Comparison of ENCODE assay signal across 24 cellular contexts in the genomic region with DNA sequence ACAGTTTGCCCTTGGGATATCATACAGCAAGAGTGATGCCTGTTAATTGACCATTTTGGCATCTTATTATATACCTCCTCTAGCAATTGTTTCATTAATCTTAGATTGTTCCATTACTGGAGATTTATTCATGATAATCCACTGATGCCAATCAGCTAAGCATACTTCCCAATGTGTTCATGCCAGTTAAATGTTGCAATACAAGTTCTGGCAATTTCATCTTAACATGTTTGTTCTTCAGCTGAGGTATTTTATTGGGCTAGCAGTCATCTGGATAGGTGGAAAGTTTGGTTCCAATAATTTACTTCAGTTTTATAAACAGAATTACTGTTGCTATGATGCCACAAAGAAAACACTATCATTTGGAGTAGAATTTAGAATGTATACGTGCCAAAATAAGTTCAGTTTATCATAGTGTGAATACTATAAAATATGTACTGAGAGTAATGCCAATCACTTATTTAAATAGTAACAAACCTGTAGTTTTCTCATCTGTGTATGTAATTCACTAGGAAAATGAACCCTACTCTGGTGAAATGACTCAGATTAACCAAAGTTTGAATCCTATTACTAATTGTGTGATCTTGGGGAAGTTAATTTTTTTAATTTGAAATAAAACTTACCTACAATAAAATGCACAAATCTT. TPM values are rescaled to one million over a fixed set of nuclear protein-coding genes. Genes with fewer than 3 reads are reported as not detected.
DNase-seq lines count a peak whose midpoint lies in the region; ATAC-seq, FAIRE-seq and TF ChIP-seq lines count a peak whose summit lies in the region.
"Had no signal": no experiment of that assay in that cellular context is flagged by ENCODE, and none has a peak within 500 bp of the region (broad histone marks: within the 10 kb centered on the region; RNA-seq: fewer than 3 reads in every experiment).

No MANE protein-coding gene starts in this region.

- no peak for FAIRE-seq in HepG2 (lab: Jason Lieb, UNC)
- FAIRE-seq: HTR-8/SVneo, RCC 7860 had no signal

- no peak overlapping the region for H3K9ac ChIP-seq in HepG2 (ENCODE audit: insufficient read depth, low read depth, low read length)
- H3K9ac ChIP-seq: GM23248, SK-N-SH had no signal

- POLR2A ChIA-PET in HepG2 (lab: Yijun Ruan, JAX): no interaction called here

- no peak for TF ChIP-seq CTCF in right lobe of liver (IDR thresholded peaks at IDR 0.05)
- TF ChIP-seq CTCF in HepG2 (CRISPR knock-in tag; IDR thresholded peaks at IDR 0.05): no peak
- TF ChIP-seq CTCF in VCaP (conservative IDR thresholded peaks at IDR 0.05): no peak
- TF ChIP-seq CTCF in upper lobe of right lung (IDR thresholded peaks at IDR 0.05): no peak

- TF ChIP-seq POLR2A in right lobe of liver (IDR thresholded peaks at IDR 0.05) (no peak), HepG2 (IDR thresholded peaks at IDR 0.05; ENCODE audit: insufficient read depth in 1 of 2, low read depth in 2 of 2, low read length in 2 of 2) (no peak)

- TF ChIP-seq RAD21 in HepG2 (CRISPR knock-in tag; IDR thresholded peaks at IDR 0.05): no peak

- no peak overlapping the region for H3K4me3 ChIP-seq in right lobe of liver
- H3K4me3 ChIP-seq in HepG2 (replicated peaks in 1 of 3; ENCODE audit: insufficient read depth in 1 of 3, low read depth in 2 of 3, low read length in 3 of 3): no peak overlapping the region
- H3K4me3 ChIP-seq in upper lobe of right lung: no peak overlapping the region
- H3K4me3 ChIP-seq: GM23248 had no signal

- CTCF ChIA-PET in HepG2 (lab: Yijun Ruan, JAX; ENCODE audit: low intra/inter-chr PET ratio, low total read pairs): no interaction called here

- in situ Hi-C loops in HepG2 (cut with HindIII; ENCODE audit: extremely low pct_ligation_motif_present, low pct_unique_long_range_greater_than_20kb): no loop called here

- 40% methylated on average over 1 of the region's 1 CpG for WGBS in right lobe of liver (ENCODE audit: insufficient coverage, low coverage, low lambda C conversion rate, missing lambda C conversion rate)
- WGBS in HepG2 (ENCODE audit: low lambda C conversion rate): 3% methylated on average over 1 of the region's 1 CpG

- no peaks in the 10 kb centered on the region for H4K20me1 ChIP-seq in HepG2 (ENCODE audit: insufficient read depth, low read length)

- no peak overlapping the region for H3K4me2 ChIP-seq in HepG2 (ENCODE audit: low read depth, low read length)
- H3K4me2 ChIP-seq: SK-N-SH had no signal

- H3K4me1 ChIP-seq in right lobe of liver (peaks cover 0 to 10% (median 1%) of the 10 kb centered on the region in 4 donors), HepG2 (ENCODE audit: insufficient read depth, low read length) (no peaks in the 10 kb centered on the region), upper lobe of right lung (no peaks in the 10 kb centered on the region)

- intact Hi-C loops in right lobe of liver (cut with DNase I) (no loop called here), HepG2 (cut with micrococcal nuclease; ENCODE audit: unreplicated experiment) (no loop called here), upper lobe of right lung (cut with DNase I) (no loop called here)

- H3K27me3 ChIP-seq in right lobe of liver (no peaks in the 10 kb centered on the region), HepG2 (ENCODE audit: control insufficient read depth in 1 of 2, insufficient read depth in 2 of 2, low read length in 2 of 2) (no peaks in the 10 kb centered on the region), upper lobe of right lung (peaks cover 21% of the 10 kb centered on the region)

- TF ChIP-seq EP300 in HepG2 (IDR thresholded peaks at IDR 0.05; ENCODE audit: low read depth in 2 of 2, low read length in 2 of 2): no peak
- no peak for TF ChIP-seq EP300 in HepG2 (CRISPR knock-in tag; IDR thresholded peaks at IDR 0.05; ENCODE audit: borderline replicate concordance)

- BruUV-seq in HepG2 (replicated peaks; lab: Mats Ljungman, UMichigan): no TSS peak

- no peak overlapping the region for H2AFZ ChIP-seq in HepG2 (ENCODE audit: low read length)
- H2AFZ ChIP-seq: GM23248 had no signal

- peak; percentile 63 to 83 (median 76) for ATAC-seq in right lobe of liver
- ATAC-seq in HepG2: no peak
- ATAC-seq in upper lobe of right lung: peak; percentile 52
- no peak for ATAC-seq in HG02759 (IDR thresholded peaks at IDR 0.05; ENCODE audit: unreplicated experiment)
- no peak for ATAC-seq in GM21825 (IDR thresholded peaks at IDR 0.05; ENCODE audit: unreplicated experiment)

- H3K27ac ChIP-seq in right lobe of liver: no peak overlapping the region
- no peak overlapping the region for H3K27ac ChIP-seq in HepG2 (ENCODE audit: extremely low read length, insufficient read depth, low read length)
- H3K27ac ChIP-seq in VCaP: peak overlapping the region; percentile 44
- H3K27ac ChIP-seq in upper lobe of right lung: no peak overlapping the region
- H3K27ac ChIP-seq: GM23248 had no signal

- no peaks in the 10 kb centered on the region for H3K36me3 ChIP-seq in right lobe of liver
- H3K36me3 ChIP-seq in HepG2 (replicated peaks in 1 of 2; ENCODE audit: control insufficient read depth in 1 of 2, insufficient read depth in 2 of 2, low read length in 2 of 2): no peaks in the 10 kb centered on the region
- H3K36me3 ChIP-seq in upper lobe of right lung: no peaks in the 10 kb centered on the region

- H3K9me3 ChIP-seq in right lobe of liver (no peaks in the 10 kb centered on the region), HepG2 (ENCODE audit: low read length) (no peaks in the 10 kb centered on the region), upper lobe of right lung (no peaks in the 10 kb centered on the region)
- H3K9me3 ChIP-seq: SK-N-SH had no signal

- no peaks in the 10 kb centered on the region for H3K79me2 ChIP-seq in HepG2 (ENCODE audit: insufficient read depth, low read length)

- DNase-seq in right lobe of liver: no peak
- no peak for DNase-seq in HepG2 (ENCODE audit: low spot score)
- DNase-seq in fibroblast of gingiva (ENCODE audit: low read depth): peak; percentile 8
- no peak for DNase-seq in upper lobe of right lung
- DNase-seq in NCI-H2029 (lab: John Stamatoyannopoulos, UW): no peak
- DNase-seq: C1 segment of cervical spinal cord; CD4-positive, alpha-beta memory T cell; COR-L47; DMS53; GM23248; H7; KBM-7; MM.1S; NCI-H2029 treated with DMSO at 0.1 percent for 48 hours; NCI-H446 treated with DMSO at 0.1 percent for 48 hours; NCI-H526 treated with DMSO at 0.1 percent for 48 hours; SK-N-SH had no signal

TF ChIP-seq in HepG2, 621 proteins besides CTCF, POLR2A, EP300 and RAD21 (continues in another document):
- TF ChIP-seq KAT8 (CRISPR knock-in tag; IDR thresholded peaks at IDR 0.05): no peak
- no peak for TF ChIP-seq TCF12 (IDR thresholded peaks at IDR 0.05)
- no peak for TF ChIP-seq TCF12 (CRISPR knock-in tag; IDR thresholded peaks at IDR 0.05)
- TF ChIP-seq ZNF329 (CRISPR knock-in tag; IDR thresholded peaks at IDR 0.05; ENCODE audit: low read depth): no peak
- no peak for TF ChIP-seq ATF7-NPFF (CRISPR knock-in tag; IDR thresholded peaks at IDR 0.05; ENCODE audit: low read depth)

RNA-seq across cellular contexts. Expression of a gene that starts 27.9 kb away (rescaled TPM):
- total RNA-seq in right lobe of liver (not detected), HepG2 (2016; rRNA removed; fragmentation: Illumina TruSeq; extraction: Trizol) (not detected in 2 replicates), upper lobe of right lung (0.14 TPM)
- total RNA-seq in HepG2 (2016; cell fraction: cytosol; rRNA removed; fragmentation: Illumina TruSeq; extraction: Trizol; ENCODE audit: low read depth): not detected in 2 replicates
- total RNA-seq in HepG2 (2016; cell fraction: insoluble cytoplasmic fraction; rRNA removed; fragmentation: Illumina TruSeq; extraction: Trizol): 0.06 and 0.07 TPM in 2 replicates
- total RNA-seq in HepG2 (2016; cell fraction: membrane; rRNA removed; fragmentation: Illumina TruSeq; extraction: Trizol): not detected in 2 replicates
- not detected in 2 replicates for total RNA-seq in HepG2 (2016; cell fraction: nucleus; rRNA removed; fragmentation: Illumina TruSeq; extraction: Trizol)
- polyA plus RNA-seq in HepG2 (2011; rRNA removed): 0.05 TPM in 1 of 2 replicates, not detected in the other
- 0.06 TPM in 1 of 2 replicates, not detected in the other for polyA plus RNA-seq in HepG2 (2011; cell fraction: cytosol; rRNA removed)
- not detected in 2 replicates for polyA plus RNA-seq in HepG2 (2011; cell fraction: nucleus; rRNA removed)
- 0.11 TPM in 1 of 2 replicates, not detected in the other for polyA plus RNA-seq in HepG2 (2012)
- polyA plus RNA-seq in HepG2 (2016; cell fraction: cytosol; fragmentation: Illumina TruSeq; extraction: Trizol; ENCODE audit: low read depth): not detected in 2 replicates
- not detected in 2 replicates for polyA plus RNA-seq in HepG2 (2016; cell fraction: insoluble cytoplasmic fraction; fragmentation: Illumina TruSeq; extraction: Trizol; ENCODE audit: low read depth)
- not detected in 2 replicates for polyA plus RNA-seq in HepG2 (2016; cell fraction: membrane; fragmentation: Illumina TruSeq; extraction: Trizol; ENCODE audit: low read depth)
- not detected in 2 replicates for polyA plus RNA-seq in HepG2 (2016; cell fraction: nucleus; fragmentation: Illumina TruSeq; extraction: Trizol; ENCODE audit: insufficient read depth, low read depth)
- not detected in 2 replicates for polyA minus RNA-seq in HepG2 (2011; rRNA and poly(A)+ RNA removed; ENCODE audit: low replicate concordance)
- polyA minus RNA-seq in HepG2 (2011; cell fraction: cytosol; rRNA and poly(A)+ RNA removed): not detected in 2 replicates
- polyA minus RNA-seq in HepG2 (2011; cell fraction: nucleus; rRNA and poly(A)+ RNA removed): not detected in 2 replicates
- total RNA-seq: CD4-positive, alpha-beta memory T cell; G401; GM23248; H7; OCI-LY7 had no signal
- polyA plus RNA-seq: CD4-positive, alpha-beta memory T cell had no signal

Comparison
In these comparisons a context has a peak if more than half of its experiments do, and no peak if none do; other contexts are left out.
1. ATAC-seq: peak in right lobe of liver (4 of 4) and upper lobe of right lung (single experiment); none in HepG2 (single experiment), HG02759 (single experiment) and GM21825 (single experiment).